Comparison of ENCODE assay signal across 11 cellular contexts in the genomic region with DNA sequence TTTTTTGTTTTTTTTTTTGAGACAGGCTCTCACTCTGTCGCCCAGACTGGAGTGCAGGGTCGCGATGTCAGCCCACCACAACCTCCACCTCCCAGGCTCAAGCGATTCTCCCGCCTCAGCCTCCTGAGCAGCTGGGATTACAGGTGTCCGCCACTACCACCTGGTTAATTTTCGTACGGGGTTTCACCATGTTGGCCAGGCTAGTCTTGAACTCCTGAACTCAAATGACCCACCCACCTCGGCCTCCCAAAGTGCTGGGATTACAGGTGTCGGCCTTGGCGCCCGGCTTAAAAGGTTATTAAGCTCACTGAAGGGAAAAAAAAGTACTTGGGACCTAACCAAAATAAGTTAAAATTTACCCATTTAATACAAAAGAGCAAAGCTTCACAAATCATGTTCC. TPM values are rescaled to one million over a fixed set of nuclear protein-coding genes. Genes with fewer than 3 reads are reported as not detected.
A peak's percentile ranks its signal among the peaks of the same experiment; 100 is the strongest.
DNase-seq lines count a peak whose midpoint lies in the region; ATAC-seq, FAIRE-seq and TF ChIP-seq lines count a peak whose summit lies in the region.
"Had no signal": no experiment of that assay in that cellular context is flagged by ENCODE, and none has a peak within 500 bp of the region (broad histone marks: within the 10 kb centered on the region; RNA-seq: fewer than 3 reads in every experiment).

No MANE protein-coding gene starts in this region.

- no peaks in the 10 kb centered on the region for H3K27me3 ChIP-seq in CD4-positive, alpha-beta T cell (ENCODE audit: control insufficient read depth, insufficient read depth, low read length)
- no peaks in the 10 kb centered on the region for H3K27me3 ChIP-seq in KMS-11 (ENCODE audit: insufficient read depth, low read depth)

- H3K9ac ChIP-seq in KMS-11, result no peak overlapping the region

- no peak overlapping the region for H2AFZ ChIP-seq in KMS-11 (ENCODE audit: low read depth)

- peak overlapping the region; percentile 83 for H3K4me3 Mint-ChIP-seq in CD4-positive, alpha-beta T cell
- H3K4me3 Mint-ChIP-seq in natural killer cell treated with Interleukin-12 subunit alpha and Interleukin-12 subunit beta and Interleukin-15 and Interleukin-18, amount 100 ng/mL, for 72 hours, result peak overlapping the region; percentile 72

- peaks cover 24% of the 10 kb centered on the region for H3K36me3 Mint-ChIP-seq in CD4-positive, alpha-beta T cell (ENCODE audit: low read depth)
- peaks cover 11% of the 10 kb centered on the region for H3K36me3 Mint-ChIP-seq in natural killer cell treated with Interleukin-12 subunit alpha and Interleukin-12 subunit beta and Interleukin-15 and Interleukin-18, amount 100 ng/mL, for 72 hours

- TF ChIP-seq CTCF in CD4-positive, alpha-beta T cell (IDR thresholded peaks at IDR 0.05), result no peak
- TF ChIP-seq CTCF in KMS-11 (conservative IDR thresholded peaks at IDR 0.05; ENCODE audit: low read depth, low read length), result no peak
- no peak for TF ChIP-seq CTCF in astrocyte of the spinal cord (IDR thresholded peaks at IDR 0.05; ENCODE audit: low read depth, low read length)
- TF ChIP-seq CTCF in mucosa of descending colon (IDR thresholded peaks at IDR 0.05), result no peak

- no peak for FAIRE-seq in urothelium cell line (lab: Jason Lieb, UNC)
- FAIRE-seq: frontal cortex, TTC549 had no signal

- H3K9me3 Mint-ChIP-seq in CD4-positive, alpha-beta T cell, result no peaks in the 10 kb centered on the region
- no peaks in the 10 kb centered on the region for H3K9me3 Mint-ChIP-seq in natural killer cell treated with Interleukin-12 subunit alpha and Interleukin-12 subunit beta and Interleukin-15 and Interleukin-18, amount 100 ng/mL, for 72 hours

- ATAC-seq in CD4-positive, alpha-beta T cell (ENCODE audit: poor library complexity), result no peak
- no peak for ATAC-seq in natural killer cell treated with Interleukin-12 subunit alpha and Interleukin-12 subunit beta and Interleukin-15 and Interleukin-18, amount 100 ng/mL, for 72 hours
- ATAC-seq in GM19397 (IDR thresholded peaks at IDR 0.05; ENCODE audit: unreplicated experiment) (no peak), mucosa of descending colon (no peak)

- DNase-seq in CD4-positive, alpha-beta T cell, result no peak
- DNase-seq in astrocyte of the spinal cord (ENCODE audit: low read depth, low spot score), result no peak
- DNase-seq in natural killer cell treated with Interleukin-12 subunit alpha and Interleukin-12 subunit beta and Interleukin-15 and Interleukin-18, amount 100 ng/mL, for 72 hours (ENCODE audit: low spot score), result no peak
- DNase-seq in mucosa of descending colon, result no peak
- DNase-seq in urothelium cell line (ENCODE audit: low spot score), result no peak
- DNase-seq in NCI-H446 treated with DMSO at 0.1 percent for 48 hours (lab: John Stamatoyannopoulos, UW), result no peak
- DNase-seq: NCI-H524 treated with DMSO at 0.1 percent for 48 hours had no signal

- in situ Hi-C loops in astrocyte of the spinal cord (cut with HindIII; ENCODE audit: low sequenced_read_pairs), result no loop called here

- intact Hi-C loops in CD4-positive, alpha-beta T cell (cut with DNase I, micrococcal nuclease), result loop anchor here in 1 of 2 experiments (2.0 to 5.0 kb wide), 2 partner anchors 33 to 52 kb away; no protein-coding TSS in a partner anchor
- intact Hi-C loops in mucosa of descending colon (cut with DNase I, micrococcal nuclease), result no loop called here

- CTCF ChIA-PET in CD4-positive, alpha-beta T cell (lab: Charles Lee), result no interaction called here

- H3K4me1 Mint-ChIP-seq in CD4-positive, alpha-beta T cell (ENCODE audit: low read depth), result peaks cover 27% of the 10 kb centered on the region
- peaks cover 15 to 18% of the 10 kb centered on the region in 2 donors for H3K4me1 Mint-ChIP-seq in natural killer cell treated with Interleukin-12 subunit alpha and Interleukin-12 subunit beta and Interleukin-15 and Interleukin-18, amount 100 ng/mL, for 72 hours (ENCODE audit: low read depth in 2 of 2)

- peak overlapping the region; percentile 64; the same call in 1 of the 2 replicates for H3K4me2 ChIP-seq in KMS-11

- POLR2A ChIA-PET in CD4-positive, alpha-beta T cell (lab: Charles Lee), result no interaction called here

- peaks cover 10% of the 10 kb centered on the region for H3K79me2 ChIP-seq in KMS-11 (ENCODE audit: insufficient read depth, low read depth)

- H3K4me1 ChIP-seq in KMS-11 (ENCODE audit: low read depth, poor library complexity, severe bottlenecking) (peaks cover 21% of the 10 kb centered on the region), mucosa of descending colon (ENCODE audit: low read depth) (peaks cover 7% of the 10 kb centered on the region)

- no peak overlapping the region for H3K27ac ChIP-seq in CD4-positive, alpha-beta T cell (ENCODE audit: low read depth, low read length)
- H3K27ac ChIP-seq in KMS-11, result no peak overlapping the region

- no peaks in the 10 kb centered on the region; the same call in 1 of the 2 replicates for H3K36me3 ChIP-seq in KMS-11 (ENCODE audit: insufficient read depth)
- no peaks in the 10 kb centered on the region for H3K36me3 ChIP-seq in mucosa of descending colon (ENCODE audit: low read depth)

- H3K27me3 Mint-ChIP-seq in CD4-positive, alpha-beta T cell, result no peaks in the 10 kb centered on the region
- no peaks in the 10 kb centered on the region for H3K27me3 Mint-ChIP-seq in natural killer cell treated with Interleukin-12 subunit alpha and Interleukin-12 subunit beta and Interleukin-15 and Interleukin-18, amount 100 ng/mL, for 72 hours

- H3K4me3 ChIP-seq in KMS-11 (IDR thresholded peaks at IDR 0.05; ENCODE audit: insufficient read depth, low read depth, low read length) (no peak overlapping the region), astrocyte of the spinal cord (ENCODE audit: low read depth, low read length) (peak overlapping the region; percentile 49), mucosa of descending colon (no peak overlapping the region)

- H4K20me1 ChIP-seq in KMS-11 (ENCODE audit: insufficient read depth), result 0 out of 2 replicates have a peak, but pooled peaks cover 2% of the 10 kb centered on the region

- H3K9me3 ChIP-seq in CD4-positive, alpha-beta T cell (ENCODE audit: control insufficient read depth, low read length), result no peaks in the 10 kb centered on the region
- no peaks in the 10 kb centered on the region for H3K9me3 ChIP-seq in mucosa of descending colon

- H3K27ac Mint-ChIP-seq in CD4-positive, alpha-beta T cell, result peak overlapping the region; percentile 78
- H3K27ac Mint-ChIP-seq in natural killer cell treated with Interleukin-12 subunit alpha and Interleukin-12 subunit beta and Interleukin-15 and Interleukin-18, amount 100 ng/mL, for 72 hours, result no peak overlapping the region

RNA-seq across cellular contexts. Expression of gene TCFL5, which starts 1.9 kb away (rescaled TPM):
- 1 to 10 TPM; 5.9 to 6.3 TPM for total RNA-seq in CD4-positive, alpha-beta T cell
- 1 to 10 TPM; 4.1 to 5.9 TPM for total RNA-seq in natural killer cell treated with Interleukin-12 subunit alpha and Interleukin-12 subunit beta and Interleukin-15 and Interleukin-18, amount 100 ng/mL, for 72 hours
- 10 to 100 TPM in 1 of 3 donors, 1 to 10 TPM in 2; 4.3 to 13.3 (median 6.6) TPM for total RNA-seq in mucosa of descending colon

RNA-seq across cellular contexts. Expression of gene COL9A3, which starts 42.9 kb away (rescaled TPM):
- not detected for total RNA-seq in CD4-positive, alpha-beta T cell
- not detected for total RNA-seq in natural killer cell treated with Interleukin-12 subunit alpha and Interleukin-12 subunit beta and Interleukin-15 and Interleukin-18, amount 100 ng/mL, for 72 hours
- total RNA-seq in mucosa of descending colon, result 10 to 100 TPM in 1 of 3 donors, 1 to 10 TPM in 1, under 1 TPM in 1; 0.70 to 12.4 (median 2.3) TPM

RNA-seq across cellular contexts. Expression of gene OGFR, which starts 55.1 kb away (rescaled TPM):
- total RNA-seq in CD4-positive, alpha-beta T cell, result 10 to 100 TPM; 54.5 to 56.0 TPM
- 10 to 100 TPM; 75.9 to 88.7 TPM for total RNA-seq in natural killer cell treated with Interleukin-12 subunit alpha and Interleukin-12 subunit beta and Interleukin-15 and Interleukin-18, amount 100 ng/mL, for 72 hours
- total RNA-seq in mucosa of descending colon, result 10 to 100 TPM; 39.3 to 63.1 (median 48.5) TPM
